Comparison of ENCODE assay signal across 8 cellular contexts in genomic region chr1:151991663-151992344, GRCh38.
A peak's percentile ranks its signal among the peaks of the same experiment; 100 is the strongest.
DNase-seq lines count a peak whose midpoint lies in the region; ATAC-seq lines count a peak whose summit lies in the region.

No MANE protein-coding gene starts in this region.

- H2AFZ ChIP-seq in ACC112 (ENCODE audit: low read length, unreplicated experiment): no peak overlapping the region

- no peaks in the 10 kb centered on the region for H3K27me3 Mint-ChIP-seq in dendritic cell treated with granulocyte-macrophage colony-stimulating factor and Interleukin-4, amounts not matched to agents 40 ng/mL and 50 ng/mL, for 4 days

- peak overlapping the region; percentile 97 for H3K27ac Mint-ChIP-seq in dendritic cell treated with granulocyte-macrophage colony-stimulating factor and Interleukin-4, amounts not matched to agents 40 ng/mL and 50 ng/mL, for 4 days

- DNase-seq in LoVo (ENCODE audit: low spot score) (peak; percentile 36), NCI-H128 (lab: John Stamatoyannopoulos, UW; ENCODE audit: unreplicated experiment) (no peak), GM03348 (ENCODE audit: low spot score) (no peak)

- no peaks in the 10 kb centered on the region for H3K9me3 ChIP-seq in muscle layer of colon (ENCODE audit: low read length)

- H3K27ac ChIP-seq in ACC112 (ENCODE audit: low read depth, low read length): peak overlapping the region; percentile 93
- H3K27ac ChIP-seq in muscle layer of colon (ENCODE audit: low read depth, low read length): peak overlapping the region; percentile 93

- intact Hi-C loops in dendritic cell treated with granulocyte-macrophage colony-stimulating factor and Interleukin-4, amounts not matched to agents 40 ng/mL and 50 ng/mL, for 4 days (cut with micrococcal nuclease): no loop called here

- no peaks in the 10 kb centered on the region for H3K9me3 Mint-ChIP-seq in dendritic cell treated with granulocyte-macrophage colony-stimulating factor and Interleukin-4, amounts not matched to agents 40 ng/mL and 50 ng/mL, for 4 days

- ATAC-seq in GM19035 (IDR thresholded peaks at IDR 0.05; ENCODE audit: unreplicated experiment): no peak
- ATAC-seq in HG03457 (IDR thresholded peaks at IDR 0.05; ENCODE audit: unreplicated experiment): no peak

- H3K9ac ChIP-seq in muscle layer of colon (ENCODE audit: low read length): peak overlapping the region; percentile 87

- H3K4me1 ChIP-seq in ACC112 (ENCODE audit: control insufficient read depth, insufficient read depth, low read length, unreplicated experiment) (peaks cover 53% of the 10 kb centered on the region), muscle layer of colon (ENCODE audit: insufficient read depth, low read length) (peaks cover 53% of the 10 kb centered on the region)

- H3K36me3 ChIP-seq in ACC112 (ENCODE audit: insufficient read depth, low read length) (no peaks in the 10 kb centered on the region), muscle layer of colon (ENCODE audit: insufficient read depth, low read length) (no peaks in the 10 kb centered on the region)

- H3K4me3 ChIP-seq in ACC112 (ENCODE audit: low read depth, low read length): peak overlapping the region; percentile 81
- H3K4me3 ChIP-seq in muscle layer of colon (ENCODE audit: low read depth in 1 of 2, low read length in 2 of 2): peak overlapping the region; percentile 85 to 91

- peaks cover 44% of the 10 kb centered on the region for H3K79me2 ChIP-seq in ACC112 (ENCODE audit: control insufficient read depth, insufficient read depth, low read length, unreplicated experiment)

- peak overlapping the region; percentile 93 for H3K4me3 Mint-ChIP-seq in dendritic cell treated with granulocyte-macrophage colony-stimulating factor and Interleukin-4, amounts not matched to agents 40 ng/mL and 50 ng/mL, for 4 days

- no peaks in the 10 kb centered on the region for H3K27me3 ChIP-seq in ACC112 (ENCODE audit: insufficient read depth, low read length)
- peaks cover 0 to 4% of the 10 kb centered on the region in 2 donors for H3K27me3 ChIP-seq in muscle layer of colon (ENCODE audit: control insufficient read depth in 1 of 2, insufficient read depth in 2 of 2, low read length in 2 of 2)

- peaks cover 56% of the 10 kb centered on the region for H3K36me3 Mint-ChIP-seq in dendritic cell treated with granulocyte-macrophage colony-stimulating factor and Interleukin-4, amounts not matched to agents 40 ng/mL and 50 ng/mL, for 4 days (ENCODE audit: low read depth)

- peaks cover 64% of the 10 kb centered on the region for H3K4me1 Mint-ChIP-seq in dendritic cell treated with granulocyte-macrophage colony-stimulating factor and Interleukin-4, amounts not matched to agents 40 ng/mL and 50 ng/mL, for 4 days (ENCODE audit: low read depth)
